In the genomic region with DNA sequence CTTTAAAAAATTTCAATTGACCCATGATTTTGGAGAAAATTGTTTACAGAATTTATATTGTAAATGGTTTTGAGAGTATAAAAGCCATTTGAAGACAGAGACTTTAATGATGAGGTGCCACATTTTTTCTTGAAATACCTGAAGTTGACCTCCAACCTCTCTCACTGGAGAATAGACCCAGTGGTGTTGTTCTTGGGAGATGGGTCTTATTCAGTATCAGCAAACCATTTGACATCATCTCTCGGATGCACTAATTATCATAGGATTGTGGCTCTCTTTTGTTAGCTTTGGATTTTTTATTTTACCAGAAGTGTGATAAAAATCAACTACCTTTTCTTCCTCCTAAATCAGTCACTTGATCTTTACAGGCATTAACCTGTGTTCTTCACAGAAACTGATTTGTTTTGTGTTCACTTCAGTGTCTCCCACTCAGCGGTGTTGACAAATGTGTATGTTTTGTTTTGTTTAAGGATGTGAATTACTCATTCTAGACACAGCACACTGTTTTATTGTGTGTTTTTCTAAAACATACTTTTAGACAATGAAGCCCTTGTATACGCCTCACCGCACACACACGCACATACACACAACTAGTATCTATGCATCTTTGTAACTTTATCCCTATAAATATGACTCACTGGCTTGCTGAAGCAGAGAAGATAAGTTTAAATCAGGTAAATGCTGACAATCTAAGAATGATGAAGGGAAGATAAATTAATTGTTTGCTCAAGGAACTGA, we compare ENCODE assay signal across 16 cellular contexts.
DNase-seq lines count a peak whose midpoint lies in the region; ATAC-seq, FAIRE-seq and TF ChIP-seq lines count a peak whose summit lies in the region.
"Had no signal": no experiment of that assay in that cellular context is flagged by ENCODE, and none has a peak within 500 bp of the region (broad histone marks: within the 10 kb centered on the region; RNA-seq: fewer than 3 reads in every experiment).

No MANE protein-coding gene starts in this region.

- H3K4me1 Mint-ChIP-seq in CD14-positive monocyte (no peaks in the 10 kb centered on the region), T-cell (no peaks in the 10 kb centered on the region)
- H3K4me1 Mint-ChIP-seq: activated CD4-positive, alpha-beta T cell treated with anti-CD3 and anti-CD28 coated beads, Interleukin-2, amount 10 ng/mL, durations not matched to agents 24 days and 14 days had no signal

- H3K4me3 Mint-ChIP-seq in CD14-positive monocyte (no peak overlapping the region), T-cell (no peak overlapping the region)
- H3K4me3 Mint-ChIP-seq: activated CD4-positive, alpha-beta T cell treated with anti-CD3 and anti-CD28 coated beads, Interleukin-2, amount 10 ng/mL, durations not matched to agents 24 days and 14 days; activated T-helper 1 cell treated with anti-CD3 and anti-CD28 coated beads, Interleukin-12 subunit alpha, Interleukin-12 subunit beta, Interleukin-2, Interleukin-4 antibody, amounts not matched to agents 30 ng/mL and 10 ng/mL and 1 ng/mL, durations not matched to agents 14 hours and 24 hours and 36 hours; T-helper 1 cell treated with Interleukin-12 subunit alpha and Interleukin-12 subunit beta and Interleukin-4 antibody, amounts not matched to agents 30 μg/mL and 1 μg/mL, for 36 hours had no signal

- TF ChIP-seq CTCF in 22Rv1 (IDR thresholded peaks at IDR 0.05) (no peak), CD14-positive monocyte (IDR thresholded peaks at IDR 0.05) (no peak)

- H3K27ac Mint-ChIP-seq in CD14-positive monocyte, result no peak overlapping the region
- no peak overlapping the region for H3K27ac Mint-ChIP-seq in T-cell
- H3K27ac Mint-ChIP-seq: activated CD4-positive, alpha-beta T cell treated with anti-CD3 and anti-CD28 coated beads, Interleukin-2, amount 10 ng/mL, durations not matched to agents 24 days and 14 days; activated T-helper 1 cell treated with anti-CD3 and anti-CD28 coated beads, Interleukin-12 subunit alpha, Interleukin-12 subunit beta, Interleukin-2, Interleukin-4 antibody, amounts not matched to agents 30 ng/mL and 10 ng/mL and 1 ng/mL, durations not matched to agents 14 hours and 24 hours and 36 hours; T-helper 1 cell treated with Interleukin-12 subunit alpha and Interleukin-12 subunit beta and Interleukin-4 antibody, amounts not matched to agents 30 μg/mL and 1 μg/mL, for 36 hours had no signal

- ATAC-seq in GM19463 (IDR thresholded peaks at IDR 0.05; ENCODE audit: unreplicated experiment), result no peak
- no peak for ATAC-seq in T-cell (replicated peaks in 1 of 4)
- ATAC-seq in HG02973 (IDR thresholded peaks at IDR 0.05; ENCODE audit: unreplicated experiment), result no peak

- peaks cover 2 to 17% (median 5%) of the 10 kb centered on the region in 7 donors for H3K9me3 Mint-ChIP-seq in CD14-positive monocyte
- peaks cover 5 to 20% (median 8%) of the 10 kb centered on the region in 3 donors for H3K9me3 Mint-ChIP-seq in T-cell

- peak overlapping the region; percentile 69 for H3K27ac ChIP-seq in 22Rv1
- H3K27ac ChIP-seq: HL-60, spleen had no signal

- DNase-seq in HTR-8/SVneo (ENCODE audit: insufficient read length, low spot score), result no peak
- peak; percentile 98 for DNase-seq in SK-MEL-5 (ENCODE audit: low read depth, low spot score)
- DNase-seq in globus pallidus (ENCODE audit: low spot score), result peak; percentile 3
- DNase-seq in CD14-positive monocyte (ENCODE audit: low spot score), result no peak
- DNase-seq in T-cell, result no peak
- DNase-seq: activated CD4-positive, alpha-beta T cell treated with anti-CD3 and anti-CD28 coated beads, Interleukin-2, amount 10 ng/mL, durations not matched to agents 24 days and 14 days; cortex of kidney; mesendoderm; occipital lobe; spleen had no signal

- intact Hi-C loops in CD14-positive monocyte (cut with micrococcal nuclease), result no loop called here

- H3K36me3 Mint-ChIP-seq in CD14-positive monocyte (no peaks in the 10 kb centered on the region), T-cell (no peaks in the 10 kb centered on the region)

- peaks cover 0 to 1% (median 0%) of the 10 kb centered on the region in 3 donors for H3K27me3 Mint-ChIP-seq in CD14-positive monocyte (ENCODE audit: low read depth in 3 of 3)
- H3K27me3 Mint-ChIP-seq in T-cell, result no peaks in the 10 kb centered on the region
- H3K27me3 Mint-ChIP-seq: activated CD4-positive, alpha-beta T cell treated with anti-CD3 and anti-CD28 coated beads, Interleukin-2, amount 10 ng/mL, durations not matched to agents 24 days and 14 days had no signal

- FAIRE-seq in HTR-8/SVneo (lab: Jason Lieb, UNC), result peak; percentile 36

- in situ Hi-C loops in SK-MEL-5 (cut with HindIII; ENCODE audit: low pct_unique_long_range_greater_than_20kb, low sequenced_read_pairs), result no loop called here

- CTCF ChIA-PET in T-cell (lab: Charles Lee), result no interaction called here

- POLR2A ChIA-PET in T-cell (lab: Charles Lee), result no interaction called here

Comparison
In these comparisons a context has a peak if more than half of its experiments do, and no peak if none do; other contexts are left out.
1. DNase-seq: peak in SK-MEL-5 (single experiment) and globus pallidus (single experiment); none in HTR-8/SVneo (single experiment), CD14-positive monocyte (single experiment) and T-cell (0 of 34).